Comparison of ENCODE assay signal across 8 cellular contexts in the genomic region with DNA sequence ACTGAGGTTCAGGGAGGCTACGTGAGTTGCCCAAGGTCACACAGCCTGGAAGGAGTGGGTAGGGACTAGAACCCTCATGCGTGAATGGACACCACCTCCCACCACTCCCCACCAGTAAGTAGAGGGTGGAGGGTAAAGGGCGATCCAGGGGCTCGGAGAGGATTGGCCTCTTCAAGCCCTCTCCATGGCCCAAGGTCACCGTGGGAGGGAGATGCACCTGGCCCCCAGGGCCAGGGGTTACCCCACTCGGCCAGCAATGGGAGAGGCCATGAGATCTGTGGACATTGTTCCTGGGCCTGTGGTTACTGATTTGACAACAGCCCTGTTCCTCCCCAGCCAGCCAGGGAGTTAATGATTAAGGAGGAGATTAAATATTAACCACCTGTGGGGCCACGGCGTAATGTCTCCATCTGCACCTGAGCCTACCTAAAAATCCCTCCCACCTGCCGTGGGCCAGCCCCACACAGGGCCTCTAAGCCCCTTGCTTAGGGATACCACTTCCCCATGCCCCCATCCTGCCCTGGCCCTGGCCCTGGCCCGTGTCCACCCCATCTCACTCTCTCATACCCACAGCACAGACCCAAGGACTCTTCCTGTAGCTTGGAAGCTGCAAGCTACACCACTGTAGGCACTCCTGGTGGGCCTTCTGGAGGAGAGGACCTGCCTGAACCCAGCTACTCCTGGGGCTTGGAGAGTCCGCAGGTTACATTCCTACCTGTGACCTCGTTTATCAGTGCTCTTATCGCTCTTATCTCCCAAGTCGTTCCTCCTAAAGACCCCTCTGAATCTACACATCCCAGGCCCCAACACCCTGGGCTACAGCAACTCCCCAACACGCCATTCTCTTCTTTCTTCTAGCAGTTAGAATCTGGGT. TPM values are rescaled to one million over a fixed set of nuclear protein-coding genes. Genes with fewer than 3 reads are reported as not detected.
A peak's percentile ranks its signal among the peaks of the same experiment; 100 is the strongest.
DNase-seq lines count a peak whose midpoint lies in the region; ATAC-seq and FAIRE-seq lines count a peak whose summit lies in the region.

No MANE protein-coding gene starts in this region.

- peaks cover 3% of the 10 kb centered on the region for H3K36me3 Mint-ChIP-seq in activated naive CD8-positive, alpha-beta T cell treated with anti-CD3 and anti-CD28 coated beads, Interleukin-2, amount 10 ng/mL, durations not matched to agents 7 days and 5 days

- H3K4me3 Mint-ChIP-seq in activated naive CD8-positive, alpha-beta T cell treated with anti-CD3 and anti-CD28 coated beads, Interleukin-2, amount 10 ng/mL, durations not matched to agents 7 days and 5 days, result peak overlapping the region; percentile 81

- H3K9me3 Mint-ChIP-seq in activated naive CD8-positive, alpha-beta T cell treated with anti-CD3 and anti-CD28 coated beads, Interleukin-2, amount 10 ng/mL, durations not matched to agents 7 days and 5 days, result no peaks in the 10 kb centered on the region

- DNase-seq in GM19239 (ENCODE audit: insufficient read length, low spot score) (peak; percentile 76), renal cortical epithelial cell (ENCODE audit: low read depth) (peak; percentile 84), NCI-H2227 (lab: John Stamatoyannopoulos, UW; ENCODE audit: unreplicated experiment) (no peak), COR-L47 (lab: John Stamatoyannopoulos, UW) (no peak), NCI-H187 (lab: John Stamatoyannopoulos, UW) (no peak)
- DNase-seq in activated naive CD8-positive, alpha-beta T cell treated with anti-CD3 and anti-CD28 coated beads, Interleukin-2, amount 10 ng/mL, durations not matched to agents 7 days and 5 days, result peak; percentile 53
- DNase-seq in stimulated activated CD4-positive, alpha-beta T cell treated with anti-CD3 and anti-CD28 coated beads, Interleukin-12 subunit alpha, Interleukin-12 subunit beta, amount 100 ng/mL, for 4 hours, result no peak

- H3K4me1 Mint-ChIP-seq in activated naive CD8-positive, alpha-beta T cell treated with anti-CD3 and anti-CD28 coated beads, Interleukin-2, amount 10 ng/mL, durations not matched to agents 7 days and 5 days, result peaks cover 56% of the 10 kb centered on the region

- no peaks in the 10 kb centered on the region for H3K27me3 Mint-ChIP-seq in activated naive CD8-positive, alpha-beta T cell treated with anti-CD3 and anti-CD28 coated beads, Interleukin-2, amount 10 ng/mL, durations not matched to agents 7 days and 5 days

- POLR2A ChIA-PET in activated naive CD8-positive, alpha-beta T cell treated with anti-CD3 and anti-CD28 coated beads, Interleukin-2, amount 10 ng/mL, durations not matched to agents 7 days and 5 days (lab: Charles Lee), result interaction anchor here (0.8 to 8.4 kb wide), 14 partner anchors 8 to 384 kb away, joined by 3 to 238 read pairs (median 5); a partner anchor contains a TSS

- peak; percentile 14 for FAIRE-seq in GM19239 (lab: Jason Lieb, UNC)

- ATAC-seq in HG03045 (IDR thresholded peaks at IDR 0.05; ENCODE audit: unreplicated experiment), result peak; percentile 39
- peak; percentile 12 for ATAC-seq in activated naive CD8-positive, alpha-beta T cell treated with anti-CD3 and anti-CD28 coated beads, Interleukin-2, amount 10 ng/mL, durations not matched to agents 7 days and 5 days (ENCODE audit: low read depth)

- peak overlapping the region; percentile 94 for H3K27ac Mint-ChIP-seq in activated naive CD8-positive, alpha-beta T cell treated with anti-CD3 and anti-CD28 coated beads, Interleukin-2, amount 10 ng/mL, durations not matched to agents 7 days and 5 days

RNA-seq across cellular contexts. Expression of a gene that starts 32.2 kb away (rescaled TPM):
- total RNA-seq in activated naive CD8-positive, alpha-beta T cell treated with anti-CD3 and anti-CD28 coated beads, Interleukin-2, amount 10 ng/mL, durations not matched to agents 7 days and 5 days, result 100 to 1,000 TPM; 207 to 218 TPM
- total RNA-seq in renal cortical epithelial cell, result 4.5 and 20.1 TPM in 2 replicates

Comparison
In these comparisons a context has a peak if more than half of its experiments do, and no peak if none do; other contexts are left out.
1. DNase-seq: peak in GM19239 (single experiment), activated naive CD8-positive, alpha-beta T cell treated with anti-CD3 and anti-CD28 coated beads, Interleukin-2, amount 10 ng/mL, durations not matched to agents 7 days and 5 days (single experiment) and renal cortical epithelial cell (single experiment); none in NCI-H2227 (single experiment), COR-L47 (single experiment), stimulated activated CD4-positive, alpha-beta T cell treated with anti-CD3 and anti-CD28 coated beads, Interleukin-12 subunit alpha, Interleukin-12 subunit beta, amount 100 ng/mL, for 4 hours (single experiment) and NCI-H187 (0 of 2).